33 cellular contexts compared by ENCODE assay signal in the genomic region with DNA sequence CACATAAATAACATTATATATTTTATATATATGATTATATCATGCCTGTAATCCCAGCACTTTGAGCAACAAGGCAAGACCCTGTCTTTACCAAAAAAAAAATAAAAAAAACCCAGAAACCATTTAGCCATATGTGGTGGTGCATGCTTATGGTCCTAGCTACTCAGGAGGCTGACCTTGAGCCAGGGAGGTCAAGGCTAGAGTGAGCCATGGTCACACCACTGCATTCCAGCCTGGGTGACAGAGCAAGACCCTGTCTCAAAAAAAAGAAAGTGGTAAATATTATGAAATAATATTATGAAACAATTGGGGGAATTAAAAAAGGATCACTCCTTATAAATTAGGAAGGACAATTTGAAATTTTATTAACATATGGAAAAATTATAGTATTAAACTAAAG. TPM values are rescaled to one million over a fixed set of nuclear protein-coding genes. Genes with fewer than 3 reads are reported as not detected.
A peak's percentile ranks its signal among the peaks of the same experiment; 100 is the strongest.
DNase-seq lines count a peak whose midpoint lies in the region; ATAC-seq, FAIRE-seq and TF ChIP-seq lines count a peak whose summit lies in the region.
"Had no signal": no experiment of that assay in that cellular context is flagged by ENCODE, and none has a peak within 500 bp of the region (broad histone marks: within the 10 kb centered on the region; RNA-seq: fewer than 3 reads in every experiment).

No MANE protein-coding gene starts in this region.

- ATAC-seq in HepG2 (no peak), right lobe of liver (no peak), HG03175 (IDR thresholded peaks at IDR 0.05; ENCODE audit: unreplicated experiment) (no peak)
- ATAC-seq: A549; CD8-positive, alpha-beta T cell had no signal

- TF ChIP-seq RAD21 in HepG2 (CRISPR knock-in tag; IDR thresholded peaks at IDR 0.05) = no peak

- no TSS peak for BruUV-seq in HepG2 (replicated peaks; lab: Mats Ljungman, UMichigan)

- FAIRE-seq in HepG2 (lab: Jason Lieb, UNC) = no peak
- peak; percentile 58 for FAIRE-seq in TTC549 (lab: Jason Lieb, UNC)
- FAIRE-seq: A204.1, A549, D721Med had no signal

- no peak overlapping the region for H3K27ac ChIP-seq in HepG2 (ENCODE audit: extremely low read length, insufficient read depth, low read length)
- H3K27ac ChIP-seq in right lobe of liver = no peak overlapping the region
- H3K27ac ChIP-seq in neutrophil = peak overlapping the region; percentile 59
- H3K27ac ChIP-seq: 22Rv1; A549; BLaER1; BLaER1 treated with 17β-estradiol and CSF1 and Interleukin-3, amounts not matched to agents 10 nM and 100 nM; C4-2B had no signal

- H3K9ac ChIP-seq in HepG2 (ENCODE audit: insufficient read depth, low read depth, low read length) = no peak overlapping the region
- H3K9ac ChIP-seq: BLaER1; BLaER1 treated with 17β-estradiol and CSF1 and Interleukin-3, amounts not matched to agents 10 nM and 100 nM had no signal

- TF ChIP-seq EP300 in HepG2 (IDR thresholded peaks at IDR 0.05; ENCODE audit: low read depth in 2 of 2, low read length in 2 of 2) (no peak), HepG2 (CRISPR knock-in tag; IDR thresholded peaks at IDR 0.05; ENCODE audit: borderline replicate concordance) (no peak)

- H2AFZ ChIP-seq in HepG2 (ENCODE audit: low read length) = no peak overlapping the region

- CTCF ChIA-PET in HepG2 (lab: Yijun Ruan, JAX; ENCODE audit: low intra/inter-chr PET ratio, low total read pairs) = no interaction called here

- peaks cover 3 to 6% of the 10 kb centered on the region in 2 experiments; a peak in 3 of 5 replicates for H3K36me3 ChIP-seq in HepG2 (replicated peaks in 1 of 2; ENCODE audit: control insufficient read depth in 1 of 2, insufficient read depth in 2 of 2, low read length in 2 of 2)
- no peaks in the 10 kb centered on the region for H3K36me3 ChIP-seq in right lobe of liver
- no peaks in the 10 kb centered on the region for H3K36me3 ChIP-seq in neutrophil
- H3K36me3 ChIP-seq: BE2C had no signal

- no peaks in the 10 kb centered on the region for H3K9me3 ChIP-seq in HepG2 (ENCODE audit: low read length)
- H3K9me3 ChIP-seq in right lobe of liver = no peaks in the 10 kb centered on the region
- no peaks in the 10 kb centered on the region for H3K9me3 ChIP-seq in neutrophil
- H3K9me3 ChIP-seq: A549; BE2C; BLaER1; BLaER1 treated with 17β-estradiol and CSF1 and Interleukin-3, amounts not matched to agents 10 nM and 100 nM; Caco-2 had no signal

- H4K20me1 ChIP-seq in HepG2 (ENCODE audit: insufficient read depth, low read length) = no peaks in the 10 kb centered on the region
- H4K20me1 ChIP-seq: BLaER1; BLaER1 treated with 17β-estradiol and CSF1 and Interleukin-3, amounts not matched to agents 10 nM and 100 nM had no signal

- POLR2A ChIA-PET in HepG2 (lab: Yijun Ruan, JAX) = no interaction called here

- H3K4me2 ChIP-seq in HepG2 (ENCODE audit: low read depth, low read length) = no peak overlapping the region
- H3K4me2 ChIP-seq: A549; BLaER1; BLaER1 treated with 17β-estradiol and CSF1 and Interleukin-3, amounts not matched to agents 10 nM and 100 nM had no signal

- H3K79me2 ChIP-seq in HepG2 (ENCODE audit: insufficient read depth, low read length) = no peaks in the 10 kb centered on the region

- DNase-seq in HepG2 (ENCODE audit: low spot score) (peak; percentile 27), right lobe of liver (no peak), mucosa of gallbladder (ENCODE audit: low spot score) (no peak)
- DNase-seq: 8988T; ACHN; AML-193; BE2C; C1 segment of cervical spinal cord; Caco-2; Calu3; CD4-positive, alpha-beta memory T cell; CD4-positive, alpha-beta T cell; CD4-positive, CD25-positive, alpha-beta regulatory T cell; CD8-positive, alpha-beta memory T cell; CD8-positive, alpha-beta T cell; COR-L47; DMS 273 treated with DMSO at 0.1 percent for 48 hours; DMS153; DMS53; DMS79; DMS79 treated with DMSO at 0.1 percent for 48 hours; DND-41; EL had no signal

- TF ChIP-seq POLR2A in HepG2 (IDR thresholded peaks at IDR 0.05; ENCODE audit: insufficient read depth in 1 of 2, low read depth in 2 of 2, low read length in 2 of 2) (no peak), right lobe of liver (IDR thresholded peaks at IDR 0.05) (no peak)

- H3K4me3 ChIP-seq in HepG2 (replicated peaks in 1 of 3; ENCODE audit: insufficient read depth in 1 of 3, low read depth in 2 of 3, low read length in 3 of 3) (no peak overlapping the region), right lobe of liver (no peak overlapping the region), neutrophil (ENCODE audit: low read depth in 1 of 2, low read length in 1 of 2) (no peak overlapping the region)
- H3K4me3 ChIP-seq: A549; BLaER1; BLaER1 treated with 17β-estradiol and CSF1 and Interleukin-3, amounts not matched to agents 10 nM and 100 nM had no signal

- intact Hi-C loops in HepG2 (cut with micrococcal nuclease; ENCODE audit: unreplicated experiment) (no loop called here), right lobe of liver (cut with DNase I) (no loop called here)

- H3K4me1 ChIP-seq in HepG2 (ENCODE audit: insufficient read depth, low read length) = peaks cover 9% of the 10 kb centered on the region; the same call in 1 of the 2 replicates
- no peaks in the 10 kb centered on the region for H3K4me1 ChIP-seq in right lobe of liver
- H3K4me1 ChIP-seq in neutrophil (ENCODE audit: control insufficient read depth in 1 of 2, insufficient read depth in 1 of 2, low read depth in 1 of 2, low read length in 1 of 2) = peaks cover 7 to 8% of the 10 kb centered on the region in 2 experiments
- H3K4me1 ChIP-seq: A549; BE2C; BLaER1; BLaER1 treated with 17β-estradiol and CSF1 and Interleukin-3, amounts not matched to agents 10 nM and 100 nM; Caco-2 had no signal

- no peaks in the 10 kb centered on the region for H3K27me3 ChIP-seq in HepG2 (ENCODE audit: control insufficient read depth in 1 of 2, insufficient read depth in 2 of 2, low read length in 2 of 2)
- no peaks in the 10 kb centered on the region for H3K27me3 ChIP-seq in right lobe of liver
- H3K27me3 ChIP-seq in neutrophil = no peaks in the 10 kb centered on the region
- H3K27me3 ChIP-seq: BE2C; BLaER1; BLaER1 treated with 17β-estradiol and CSF1 and Interleukin-3, amounts not matched to agents 10 nM and 100 nM had no signal

- in situ Hi-C loops in HepG2 (cut with HindIII; ENCODE audit: extremely low pct_ligation_motif_present, low pct_unique_long_range_greater_than_20kb) = no loop called here

- TF ChIP-seq CTCF in HepG2 (CRISPR knock-in tag; IDR thresholded peaks at IDR 0.05) (no peak), right lobe of liver (IDR thresholded peaks at IDR 0.05) (no peak), neutrophil (IDR thresholded peaks at IDR 0.05) (no peak)

TF ChIP-seq in HepG2, 621 proteins besides CTCF, POLR2A, EP300 and RAD21 (continues in another document):
- TF ChIP-seq TEAD3 (CRISPR knock-in tag; optimal IDR thresholded peaks at IDR 0.05; ENCODE audit: borderline replicate concordance) = peak; percentile 55

RNA-seq across cellular contexts. Expression of a gene that starts 16.0 kb away (rescaled TPM):
- total RNA-seq in HepG2 (2016; rRNA removed; fragmentation: Illumina TruSeq; extraction: Trizol) (7.0 and 9.5 TPM in 2 replicates), right lobe of liver (1 to 10 TPM; 2.7 to 5.8 (median 4.3) TPM), mucosa of gallbladder (18.5 TPM)
- total RNA-seq in HepG2 (2016; cell fraction: cytosol; rRNA removed; fragmentation: Illumina TruSeq; extraction: Trizol; ENCODE audit: low read depth) = 7.0 and 9.9 TPM in 2 replicates
- total RNA-seq in HepG2 (2016; cell fraction: insoluble cytoplasmic fraction; rRNA removed; fragmentation: Illumina TruSeq; extraction: Trizol) = 10.2 and 11.6 TPM in 2 replicates
- total RNA-seq in HepG2 (2016; cell fraction: membrane; rRNA removed; fragmentation: Illumina TruSeq; extraction: Trizol) = 3.4 and 4.0 TPM in 2 replicates
- total RNA-seq in HepG2 (2016; cell fraction: nucleus; rRNA removed; fragmentation: Illumina TruSeq; extraction: Trizol) = 30.5 and 35.4 TPM in 2 replicates
- polyA plus RNA-seq in HepG2 (2011; rRNA removed) = 5.1 and 7.0 TPM in 2 replicates
- 3.8 and 5.0 TPM in 2 replicates for polyA plus RNA-seq in HepG2 (2011; cell fraction: cytosol; rRNA removed)
- 3.8 and 4.8 TPM in 2 replicates for polyA plus RNA-seq in HepG2 (2011; cell fraction: nucleus; rRNA removed)
- polyA plus RNA-seq in HepG2 (2012) = 6.9 and 7.4 TPM in 2 replicates
- 0.51 and 1.1 TPM in 2 replicates for polyA plus RNA-seq in HepG2 (2016; cell fraction: cytosol; fragmentation: Illumina TruSeq; extraction: Trizol; ENCODE audit: low read depth)
- 5.3 and 8.8 TPM in 2 replicates for polyA plus RNA-seq in HepG2 (2016; cell fraction: insoluble cytoplasmic fraction; fragmentation: Illumina TruSeq; extraction: Trizol; ENCODE audit: low read depth)
- polyA plus RNA-seq in HepG2 (2016; cell fraction: membrane; fragmentation: Illumina TruSeq; extraction: Trizol; ENCODE audit: low read depth) = 1.3 and 2.0 TPM in 2 replicates
- 6.7 and 7.8 TPM in 2 replicates for polyA plus RNA-seq in HepG2 (2016; cell fraction: nucleus; fragmentation: Illumina TruSeq; extraction: Trizol; ENCODE audit: insufficient read depth, low read depth)
- polyA minus RNA-seq in HepG2 (2011; rRNA and poly(A)+ RNA removed; ENCODE audit: low replicate concordance) = 11.1 and 21.8 TPM in 2 replicates
- polyA minus RNA-seq in HepG2 (2011; cell fraction: cytosol; rRNA and poly(A)+ RNA removed) = 5.6 and 5.9 TPM in 2 replicates
- polyA minus RNA-seq in HepG2 (2011; cell fraction: nucleus; rRNA and poly(A)+ RNA removed) = 92.9 and 95.9 TPM in 2 replicates

RNA-seq across cellular contexts. Expression of a gene that starts 19.2 kb away (rescaled TPM):
- total RNA-seq in HepG2 (2016; rRNA removed; fragmentation: Illumina TruSeq; extraction: Trizol) = 16.4 and 18.0 TPM in 2 replicates
- 3.4 and 3.6 TPM in 2 replicates for total RNA-seq in HepG2 (2016; cell fraction: cytosol; rRNA removed; fragmentation: Illumina TruSeq; extraction: Trizol; ENCODE audit: low read depth)
- total RNA-seq in HepG2 (2016; cell fraction: insoluble cytoplasmic fraction; rRNA removed; fragmentation: Illumina TruSeq; extraction: Trizol) = 15.6 and 15.9 TPM in 2 replicates
- 4.8 and 5.2 TPM in 2 replicates for total RNA-seq in HepG2 (2016; cell fraction: membrane; rRNA removed; fragmentation: Illumina TruSeq; extraction: Trizol)
- 23.2 and 23.5 TPM in 2 replicates for total RNA-seq in HepG2 (2016; cell fraction: nucleus; rRNA removed; fragmentation: Illumina TruSeq; extraction: Trizol)
- polyA plus RNA-seq in HepG2 (2011; rRNA removed) = 12.4 and 13.6 TPM in 2 replicates
- 5.0 and 5.6 TPM in 2 replicates for polyA plus RNA-seq in HepG2 (2011; cell fraction: cytosol; rRNA removed)
- polyA plus RNA-seq in HepG2 (2011; cell fraction: nucleus; rRNA removed) = 19.4 and 19.5 TPM in 2 replicates
- 5.7 and 6.8 TPM in 2 replicates for polyA plus RNA-seq in HepG2 (2012)
- polyA plus RNA-seq in HepG2 (2016; cell fraction: cytosol; fragmentation: Illumina TruSeq; extraction: Trizol; ENCODE audit: low read depth) = 0.43 and 0.49 TPM in 2 replicates
- polyA plus RNA-seq in HepG2 (2016; cell fraction: insoluble cytoplasmic fraction; fragmentation: Illumina TruSeq; extraction: Trizol; ENCODE audit: low read depth) = 6.8 and 9.9 TPM in 2 replicates
- 1.2 and 1.4 TPM in 2 replicates for polyA plus RNA-seq in HepG2 (2016; cell fraction: membrane; fragmentation: Illumina TruSeq; extraction: Trizol; ENCODE audit: low read depth)
- polyA plus RNA-seq in HepG2 (2016; cell fraction: nucleus; fragmentation: Illumina TruSeq; extraction: Trizol; ENCODE audit: insufficient read depth, low read depth) = 11.4 and 12.6 TPM in 2 replicates
- 39.2 and 58.0 TPM in 2 replicates for polyA minus RNA-seq in HepG2 (2011; rRNA and poly(A)+ RNA removed; ENCODE audit: low replicate concordance)
- polyA minus RNA-seq in HepG2 (2011; cell fraction: cytosol; rRNA and poly(A)+ RNA removed) = 11.1 and 11.2 TPM in 2 replicates
- polyA minus RNA-seq in HepG2 (2011; cell fraction: nucleus; rRNA and poly(A)+ RNA removed) = 52.7 and 79.7 TPM in 2 replicates
- total RNA-seq in right lobe of liver = 10 to 100 TPM in 5 of 6 experiments, 1 to 10 TPM in 1; 8.3 to 14.8 (median 11.3) TPM
- 21.0 TPM for total RNA-seq in mucosa of gallbladder
